8 cellular contexts compared by ENCODE assay signal in genomic region chr1:21344098-21344749, GRCh38. TPM values are rescaled to one million over a fixed set of nuclear protein-coding genes. Genes with fewer than 3 reads are reported as not detected.
A peak's percentile ranks its signal among the peaks of the same experiment; 100 is the strongest.
DNase-seq lines count a peak whose midpoint lies in the region; ATAC-seq and TF ChIP-seq lines count a peak whose summit lies in the region.

No MANE protein-coding gene starts in this region.

- H3K27ac ChIP-seq in heart right ventricle, result peak overlapping the region; percentile 44 to 92 (median 88)
- H3K27ac ChIP-seq in aorta (ENCODE audit: low read depth in 1 of 2, low read length in 2 of 2), result peak overlapping the region; percentile 45 to 87

- H3K4me3 ChIP-seq in heart right ventricle (peak overlapping the region; percentile 70 to 93 (median 78)), mononuclear cell (ENCODE audit: low read length) (peak overlapping the region; percentile 62), aorta (ENCODE audit: low read length in 2 of 2) (peak overlapping the region; percentile 78 to 86)

- H3K27ac Mint-ChIP-seq in brain, result peak overlapping the region in 4 of 5 experiments; percentile 26 to 75 (median 47)

- H3K9me3 ChIP-seq in heart right ventricle, result no peaks in the 10 kb centered on the region
- no peaks in the 10 kb centered on the region for H3K9me3 ChIP-seq in mononuclear cell (ENCODE audit: low read depth, low read length)
- no peaks in the 10 kb centered on the region for H3K9me3 ChIP-seq in aorta (ENCODE audit: control insufficient read depth, low read length)

- H3K4me1 Mint-ChIP-seq in brain, result peaks cover 52% of the 10 kb centered on the region

- H3K36me3 ChIP-seq in heart right ventricle, result no peaks in the 10 kb centered on the region
- no peaks in the 10 kb centered on the region for H3K36me3 ChIP-seq in aorta (ENCODE audit: control insufficient read depth in 1 of 2, insufficient read depth in 2 of 2, low read length in 1 of 2)

- H3K4me1 ChIP-seq in heart right ventricle (peaks cover 15 to 64% (median 52%) of the 10 kb centered on the region in 9 donors), mononuclear cell (ENCODE audit: insufficient read depth, low read length) (peaks cover 68% of the 10 kb centered on the region), aorta (ENCODE audit: control insufficient read depth in 1 of 2, insufficient read depth in 2 of 2, low read length in 2 of 2) (peaks cover 0 to 2% of the 10 kb centered on the region in 2 donors)

- H3K9me3 Mint-ChIP-seq in brain, result no peaks in the 10 kb centered on the region

- H3K27me3 Mint-ChIP-seq in brain, result no peaks in the 10 kb centered on the region

- no peaks in the 10 kb centered on the region for H3K36me3 Mint-ChIP-seq in brain

- DNase-seq in heart right ventricle (no peak), Right ventricle myocardium superior (no peak), aorta (no peak), iPS-NIHi7 (ENCODE audit: extremely low spot score) (no peak)
- DNase-seq in activated CD4-positive, alpha-beta T cell treated with anti-CD3 and anti-CD28 coated beads for 4 hours, result no peak

- H3K4me3 Mint-ChIP-seq in brain, result peak overlapping the region; percentile 81 to 87 (median 85)

- TF ChIP-seq CTCF in heart right ventricle (IDR thresholded peaks at IDR 0.05) (no peak), brain (conservative IDR thresholded peaks at IDR 0.05) (no peak)

- intact Hi-C loops in heart right ventricle (cut with DNase I) (loop anchor here in 1 of 10 donors (5.0 kb wide), 1 partner anchor 87 kb away; no protein-coding TSS in a partner anchor), Right ventricle myocardium superior (cut with DNase I) (loop anchor here (5.0 kb wide), 1 partner anchor 87 kb away; no protein-coding TSS in a partner anchor), aorta (cut with DNase I) (loop anchor here in 1 of 2 donors (2.0 kb wide), 1 partner anchor 81 kb away; no protein-coding TSS in a partner anchor)

- ATAC-seq in heart right ventricle, result peak in 1 of 8 donors; percentile 0
- ATAC-seq in Right ventricle myocardium superior (ENCODE audit: poor library complexity), result no peak
- peak; percentile 1 for ATAC-seq in aorta (ENCODE audit: low FRiP score)
- ATAC-seq in GM21423 (IDR thresholded peaks at IDR 0.05; ENCODE audit: unreplicated experiment), result no peak

- H3K27me3 ChIP-seq in heart right ventricle, result peaks cover 0 to 37% (median 0%) of the 10 kb centered on the region in 7 donors
- H3K27me3 ChIP-seq in mononuclear cell (ENCODE audit: insufficient read depth, low read length), result peaks cover 18% of the 10 kb centered on the region
- H3K27me3 ChIP-seq in aorta (ENCODE audit: control insufficient read depth in 1 of 2, insufficient read depth in 2 of 2, low read length in 1 of 2), result no peaks in the 10 kb centered on the region

- 44 to 47% methylated on average over 14 of the region's 14 CpGs for WGBS in heart right ventricle, 2 donors
- WGBS in aorta, 2 donors, result 19 to 20% methylated on average over 14 of the region's 14 CpGs

RNA-seq across cellular contexts. Expression of gene ECE1, which starts 54.0 kb away (rescaled TPM):
- total RNA-seq in heart right ventricle (10 to 100 TPM; 30.6 to 81.8 (median 53.1) TPM), Right ventricle myocardium superior (45.3 TPM), mononuclear cell (72.4 TPM), aorta (100 to 1,000 TPM; 135 to 155 TPM)
- polyA plus RNA-seq in heart right ventricle (10 to 100 TPM; 41.4 to 44.7 TPM), brain (ENCODE audit: insufficient read depth, low read depth, low replicate concordance) (70.1 TPM), aorta (100 to 1,000 TPM in 1 of 2 donors, 10 to 100 TPM in 1; 12.1 to 112 TPM)
